In genomic region chr1:154998818-154999650, GRCh38 we compare ENCODE assay signal across 8 cellular contexts. TPM values are rescaled to one million over a fixed set of nuclear protein-coding genes. Genes with fewer than 3 reads are reported as not detected.
DNase-seq lines count a peak whose midpoint lies in the region; TF ChIP-seq lines count a peak whose summit lies in the region.

No MANE protein-coding gene starts in this region.

- TF ChIP-seq EP300 in SK-N-SH (IDR thresholded peaks at IDR 0.05; ENCODE audit: borderline replicate concordance in 1 of 2, low read depth in 1 of 2, low read length in 1 of 2) = no peak

- peak; percentile 70 for TF ChIP-seq RAD21 in SK-N-SH (IDR thresholded peaks at IDR 0.05; ENCODE audit: low read length)

- TF ChIP-seq CTCF in SK-N-SH (IDR thresholded peaks at IDR 0.05) (peak; percentile 97), left ventricle myocardium inferior (IDR thresholded peaks at IDR 0.05; ENCODE audit: borderline replicate concordance) (peak; percentile 84)

- no peaks in the 10 kb centered on the region for H4K20me1 ChIP-seq in SK-N-SH (ENCODE audit: insufficient read depth)

- H3K36me3 ChIP-seq in SK-N-SH (replicated peaks in 1 of 2; ENCODE audit: control insufficient read depth in 1 of 2, insufficient read depth in 2 of 2, low read length in 1 of 2) (no peaks in the 10 kb centered on the region), left ventricle myocardium inferior (no peaks in the 10 kb centered on the region)

- H3K4me1 ChIP-seq in SK-N-SH (ENCODE audit: control insufficient read depth in 1 of 2, insufficient read depth in 2 of 2, low read depth in 1 of 2, low read length in 1 of 2) (peaks cover 13 to 19% of the 10 kb centered on the region in 2 experiments), left ventricle myocardium inferior (peaks cover 49% of the 10 kb centered on the region)

- H3K9ac ChIP-seq in SK-N-SH = peak overlapping the region; percentile 2; the same call in 1 of the 2 replicates

- H3K9me3 ChIP-seq in SK-N-SH = no peaks in the 10 kb centered on the region
- no peaks in the 10 kb centered on the region for H3K9me3 ChIP-seq in left ventricle myocardium inferior (replicated peaks)

- H3F3A ChIP-seq in SK-N-SH (replicated peaks; ENCODE audit: insufficient read depth) = peaks cover 27% of the 10 kb centered on the region

- H3K9me2 ChIP-seq in SK-N-SH = no peaks in the 10 kb centered on the region

- peaks cover 17% of the 10 kb centered on the region for H3K79me2 ChIP-seq in SK-N-SH (ENCODE audit: insufficient read depth)

- H3K27ac ChIP-seq in SK-N-SH (ENCODE audit: low read depth in 2 of 2, low read length in 1 of 2) = peak overlapping the region; percentile 92 to 94; a peak in 3 of 4 replicates
- peak overlapping the region; percentile 95 for H3K27ac ChIP-seq in left ventricle myocardium inferior (replicated peaks)

- POLR2A ChIA-PET in SK-N-SH (lab: Yijun Ruan, JAX) = interaction anchor here (0.7 to 3.0 kb wide), 6 partner anchors 11 to 45 kb away, joined by 3 to 18 read pairs (median 5); partner anchors contain the start of genes FLAD1, PBXIP1, PYGO2 and SHC1

- CTCF ChIA-PET in SK-N-SH (lab: Yijun Ruan, JAX) = interaction anchor here (0.6 to 14.0 kb wide), 35 partner anchors 9 to 518 kb away, joined by 3 to 640 read pairs (median 5); partner anchors contain the start of genes ADAM15, CKS1B, CLK2 and EFNA3

- H3K27me3 ChIP-seq in SK-N-SH (ENCODE audit: insufficient read depth) (no peaks in the 10 kb centered on the region), left ventricle myocardium inferior (ENCODE audit: low read depth) (no peaks in the 10 kb centered on the region)

- intact Hi-C loops in left ventricle myocardium inferior (cut with micrococcal nuclease) = no loop called here

- H2AFZ ChIP-seq in SK-N-SH (ENCODE audit: low read depth) = peak overlapping the region; percentile 54; the same call in 1 of the 2 replicates

- 30% methylated on average over 30 of the region's 50 CpGs for WGBS in SK-N-SH (ENCODE audit: low lambda C conversion rate)

- H3K4me3 ChIP-seq in Jurkat, Clone E6-1 (ENCODE audit: low read length) = peak overlapping the region; percentile 22
- H3K4me3 ChIP-seq in SK-N-SH (ENCODE audit: low read depth in 2 of 2, low read length in 1 of 2) = peak overlapping the region; percentile 48 to 57; a peak in 3 of 4 replicates
- peak overlapping the region; percentile 95 for H3K4me3 ChIP-seq in left ventricle myocardium inferior

- DNase-seq in DMS114 treated with DMSO at 0.1 percent for 48 hours (lab: John Stamatoyannopoulos, UW; ENCODE audit: unreplicated experiment) = peak; percentile 76
- peak; percentile 88 for DNase-seq in Jurkat, Clone E6-1 (ENCODE audit: low read depth, low spot score)
- peak; percentile 78 for DNase-seq in SK-N-SH
- peak; percentile 54 for DNase-seq in activated naive CD8-positive, alpha-beta T cell treated with anti-CD3 and anti-CD28 coated beads, Interleukin-2, amount 50 U/mL, for 16 hours (ENCODE audit: low read depth, low spot score)
- DNase-seq in left ventricle myocardium inferior = peak; percentile 72
- peak; percentile 35 for DNase-seq in renal cortical epithelial cell (ENCODE audit: low read depth)
- no peak for DNase-seq in NK-92 (lab: John Stamatoyannopoulos, UW; ENCODE audit: unreplicated experiment)
- DNase-seq in A172 (ENCODE audit: low spot score) = no peak

- H3K4me2 ChIP-seq in SK-N-SH = peak overlapping the region; percentile 96

TF ChIP-seq in SK-N-SH, 30 proteins besides CTCF, POLR2A, EP300 and RAD21 (continues in another document):
- no peak for TF ChIP-seq CHD2 (IDR thresholded peaks at IDR 0.05; ENCODE audit: low read length, partially characterized antibody)
- TF ChIP-seq TCF12 (IDR thresholded peaks at IDR 0.05) = no peak
- TF ChIP-seq FOXM1 (IDR thresholded peaks at IDR 0.05; ENCODE audit: low read depth) = no peak
- TF ChIP-seq NFIC (IDR thresholded peaks at IDR 0.05; ENCODE audit: borderline replicate concordance) = no peak
- TF ChIP-seq RCOR1 (IDR thresholded peaks at IDR 0.05; ENCODE audit: low read length) = peak; percentile 56; the same call in 1 of the 2 replicates
- TF ChIP-seq TEAD4 (IDR thresholded peaks at IDR 0.05; ENCODE audit: borderline replicate concordance, insufficient read depth) = no peak
- no peak for TF ChIP-seq JUND (IDR thresholded peaks at IDR 0.05)
- TF ChIP-seq USF2 (IDR thresholded peaks at IDR 0.05; ENCODE audit: borderline replicate concordance, low read depth, low read length) = no peak
- TF ChIP-seq FOSL2 (IDR thresholded peaks at IDR 0.05; ENCODE audit: borderline replicate concordance, low read depth) = no peak
- peak; percentile 12; the same call in 1 of the 2 replicates for TF ChIP-seq GATA2 (CRISPR knock-in tag; IDR thresholded peaks at IDR 0.05)
- 0 out of 2 replicates have a peak, but pooled peaks have one; percentile 14 for TF ChIP-seq FOXJ3 (CRISPR knock-in tag; IDR thresholded peaks at IDR 0.05)
- no peak for TF ChIP-seq YY1 (IDR thresholded peaks at IDR 0.05; ENCODE audit: low read depth)
- TF ChIP-seq IRF3 (IDR thresholded peaks at IDR 0.05; ENCODE audit: low read depth, low read length) = no peak
- TF ChIP-seq PBX3 (IDR thresholded peaks at IDR 0.05) = no peak

RNA-seq across cellular contexts. Expression of gene ZBTB7B, which starts 3.6 kb away (rescaled TPM):
- 3.9 TPM for polyA plus RNA-seq in Jurkat, Clone E6-1 (2012; ENCODE audit: insufficient read depth, insufficient read length)
- 15.7 and 22.1 TPM in 2 replicates for polyA plus RNA-seq in SK-N-SH (2012; rRNA removed)
- 5.6 and 9.5 TPM in 2 replicates for polyA plus RNA-seq in SK-N-SH (2012; cell fraction: cytosol; rRNA removed)
- 51.6 and 52.3 TPM in 2 replicates for polyA plus RNA-seq in SK-N-SH (2012; cell fraction: nucleus; rRNA removed)
- 42.8 TPM for total RNA-seq in left ventricle myocardium inferior
- total RNA-seq in renal cortical epithelial cell = 29.2 and 36.5 TPM in 2 replicates
- total RNA-seq in A172 (2014; rRNA removed; shearing (Covaris generic)) = 27.3 and 29.5 TPM in 2 replicates

RNA-seq across cellular contexts. Expression of gene LENEP, which starts 5.6 kb away (rescaled TPM):
- polyA plus RNA-seq in Jurkat, Clone E6-1 (2012; ENCODE audit: insufficient read depth, insufficient read length) = not detected
- polyA plus RNA-seq in SK-N-SH (2012; rRNA removed) = 0.26 TPM in 1 of 2 replicates, not detected in the other
- not detected in 2 replicates for polyA plus RNA-seq in SK-N-SH (2012; cell fraction: cytosol; rRNA removed)
- 0.13 and 0.40 TPM in 2 replicates for polyA plus RNA-seq in SK-N-SH (2012; cell fraction: nucleus; rRNA removed)
- not detected for total RNA-seq in left ventricle myocardium inferior
- total RNA-seq in renal cortical epithelial cell = 0.60 TPM in 1 of 2 replicates, not detected in the other
- not detected in 2 replicates for total RNA-seq in A172 (2014; rRNA removed; shearing (Covaris generic))

RNA-seq across cellular contexts. Expression of gene FLAD1, which starts 15.9 kb away (rescaled TPM):
- 80.9 TPM for polyA plus RNA-seq in Jurkat, Clone E6-1 (2012; ENCODE audit: insufficient read depth, insufficient read length)
- 50.8 and 56.2 TPM in 2 replicates for polyA plus RNA-seq in SK-N-SH (2012; rRNA removed)
- polyA plus RNA-seq in SK-N-SH (2012; cell fraction: cytosol; rRNA removed) = 21.8 and 32.1 TPM in 2 replicates
- polyA plus RNA-seq in SK-N-SH (2012; cell fraction: nucleus; rRNA removed) = 130 and 147 TPM in 2 replicates
- total RNA-seq in left ventricle myocardium inferior (30.1 TPM), renal cortical epithelial cell (21.6 and 32.5 TPM in 2 replicates)
- 63.5 and 65.9 TPM in 2 replicates for total RNA-seq in A172 (2014; rRNA removed; shearing (Covaris generic))

RNA-seq across cellular contexts. Expression of gene CKS1B, which starts 24.6 kb away (rescaled TPM):
- polyA plus RNA-seq in Jurkat, Clone E6-1 (2012; ENCODE audit: insufficient read depth, insufficient read length) = 355 TPM
- polyA plus RNA-seq in SK-N-SH (2012; rRNA removed) = 256 and 308 TPM in 2 replicates
- polyA plus RNA-seq in SK-N-SH (2012; cell fraction: cytosol; rRNA removed) = 286 and 340 TPM in 2 replicates
- polyA plus RNA-seq in SK-N-SH (2012; cell fraction: nucleus; rRNA removed) = 86.1 and 118 TPM in 2 replicates
- total RNA-seq in left ventricle myocardium inferior (17.8 TPM), renal cortical epithelial cell (23.4 and 106 TPM in 2 replicates)
- 312 and 369 TPM in 2 replicates for total RNA-seq in A172 (2014; rRNA removed; shearing (Covaris generic))

RNA-seq across cellular contexts. Expression of gene SHC1, which starts 28.5 kb away (rescaled TPM):
- 40.0 TPM for polyA plus RNA-seq in Jurkat, Clone E6-1 (2012; ENCODE audit: insufficient read depth, insufficient read length)
- polyA plus RNA-seq in SK-N-SH (2012; rRNA removed) = 338 and 395 TPM in 2 replicates
- polyA plus RNA-seq in SK-N-SH (2012; cell fraction: cytosol; rRNA removed) = 199 and 274 TPM in 2 replicates
- 1,066 and 1,388 TPM in 2 replicates for polyA plus RNA-seq in SK-N-SH (2012; cell fraction: nucleus; rRNA removed)
- total RNA-seq in left ventricle myocardium inferior (43.0 TPM), renal cortical epithelial cell (107 and 140 TPM in 2 replicates)
- 292 and 357 TPM in 2 replicates for total RNA-seq in A172 (2014; rRNA removed; shearing (Covaris generic))

Comparison
In these comparisons a context has a peak if more than half of its experiments do, and no peak if none do; other contexts are left out.
1. DNase-seq: peak in DMS114 treated with DMSO at 0.1 percent for 48 hours (single experiment), Jurkat, Clone E6-1 (single experiment), SK-N-SH (single experiment), activated naive CD8-positive, alpha-beta T cell treated with anti-CD3 and anti-CD28 coated beads, Interleukin-2, amount 50 U/mL, for 16 hours (single experiment), left ventricle myocardium inferior (single experiment) and renal cortical epithelial cell (single experiment); none in NK-92 (single experiment) and A172 (single experiment).
2. H3K4me3 ChIP-seq: peak in every context shown above with its lines; median percentile 95 in left ventricle myocardium inferior; 52 in SK-N-SH; 22 in Jurkat, Clone E6-1.